ENCODE assay signal across 1 cellular context in genomic region chr5:86526811-86527348, GRCh38.
TF ChIP-seq lines count a peak whose summit lies in the region.

No MANE protein-coding gene starts in this region.

TF ChIP-seq in K562, 482 proteins besides CTCF, POLR2A, EP300 and RAD21 (continued from another document and continues in another):
- TF ChIP-seq RB1 (IDR thresholded peaks at IDR 0.05; ENCODE audit: low read depth) (peak; percentile 43; the same call in 1 of the 2 replicates), PKNOX1 (IDR thresholded peaks at IDR 0.05) (peak; percentile 56), CBX5 (IDR thresholded peaks at IDR 0.05; ENCODE audit: borderline replicate concordance, low read depth) (no peak), TCF7 (IDR thresholded peaks at IDR 0.05; ENCODE audit: borderline replicate concordance) (no peak), ZFP30 (CRISPR knock-in tag; IDR thresholded peaks at IDR 0.05; ENCODE audit: borderline replicate concordance) (no peak), PHB (CRISPR knock-in tag; IDR thresholded peaks at IDR 0.05) (no peak), ZNF518B (CRISPR knock-in tag; IDR thresholded peaks at IDR 0.05) (no peak), ILK (tag; IDR thresholded peaks at IDR 0.05; ENCODE audit: borderline replicate concordance, low read depth) (no peak), RFX1 (IDR thresholded peaks at IDR 0.05) (0 out of 2 replicates have a peak, but pooled peaks have one; percentile 16), GMEB1 (CRISPR knock-in tag; IDR thresholded peaks at IDR 0.05) (peak; percentile 66), TAF9B (IDR thresholded peaks at IDR 0.05; ENCODE audit: partially characterized antibody) (peak; percentile 56), MAFF (IDR thresholded peaks at IDR 0.05; ENCODE audit: low read length) (peak; percentile 81), PRDM10 (IDR thresholded peaks at IDR 0.05; ENCODE audit: partially characterized antibody) (no peak), PML (IDR thresholded peaks at IDR 0.05; ENCODE audit: low read length) (peak; percentile 100), MYNN (IDR thresholded peaks at IDR 0.05) (peak; percentile 94), MYNN (CRISPR knock-in tag; IDR thresholded peaks at IDR 0.05) (no peak), CXXC5 (CRISPR knock-in tag; IDR thresholded peaks at IDR 0.05) (peak; percentile 87), SIX5 (IDR thresholded peaks at IDR 0.05; ENCODE audit: borderline replicate concordance in 1 of 2, insufficient read depth in 1 of 2, low read depth in 1 of 2, low read length in 2 of 2) (no peak), ZNF586 (CRISPR knock-in tag; conservative IDR thresholded peaks at IDR 0.05) (no peak), ZNF785 (CRISPR knock-in tag; IDR thresholded peaks at IDR 0.05) (no peak), ZSCAN29 (IDR thresholded peaks at IDR 0.05) (no peak), BRCA1 (IDR thresholded peaks at IDR 0.05) (no peak), BRCA1 (CRISPR knock-in tag; IDR thresholded peaks at IDR 0.05) (no peak), GTF3C2 (IDR thresholded peaks at IDR 0.05; ENCODE audit: borderline replicate concordance, extremely low read depth, insufficient read length) (no peak), CBX2 (IDR thresholded peaks at IDR 0.05; ENCODE audit: insufficient read depth, low read length, poor library complexity, severe bottlenecking) (no peak), ZC3H4 (CRISPR knock-in tag; IDR thresholded peaks at IDR 0.05; ENCODE audit: borderline replicate concordance) (no peak), U2AF2 (optimal IDR thresholded peaks at IDR 0.05; ENCODE audit: low read depth, low read length) (no peak), IRF1 (CRISPR knock-in tag; IDR thresholded peaks at IDR 0.05; ENCODE audit: borderline replicate concordance) (no peak), ZNF780A (CRISPR knock-in tag; IDR thresholded peaks at IDR 0.05) (no peak), U2AF1 (optimal IDR thresholded peaks at IDR 0.05; ENCODE audit: low read depth, low read length) (no peak), NFATC3 (IDR thresholded peaks at IDR 0.05) (peak; percentile 65; the same call in 1 of the 2 replicates), TFAP4 (CRISPR knock-in tag; IDR thresholded peaks at IDR 0.05; ENCODE audit: borderline replicate concordance) (peak; percentile 59; the same call in 1 of the 2 replicates), IRF2 (CRISPR knock-in tag; IDR thresholded peaks at IDR 0.05) (no peak), ELF2 (CRISPR knock-in tag; IDR thresholded peaks at IDR 0.05) (0 out of 2 replicates have a peak, but pooled peaks have one; percentile 57), CBX3 (IDR thresholded peaks at IDR 0.05; ENCODE audit: borderline replicate concordance in 1 of 2, low read length in 2 of 2) (peak in 1 of 2 experiments; percentile 90; a peak in 2 of 3 replicates), HNRNPUL1 (IDR thresholded peaks at IDR 0.05; ENCODE audit: low read length) (no peak), LARP7 (IDR thresholded peaks at IDR 0.05) (no peak), SRF (CRISPR knock-in tag; IDR thresholded peaks at IDR 0.05) (no peak; a peak in 1 of 4 replicates), SAP30 (IDR thresholded peaks at IDR 0.05; ENCODE audit: borderline replicate concordance, insufficient read depth, low read depth, low read length, poor library complexity, severe bottlenecking) (no peak), SMAD4 (CRISPR knock-in tag; conservative IDR thresholded peaks at IDR 0.05) (peak; percentile 99), HINFP (tag; conservative IDR thresholded peaks at IDR 0.05; ENCODE audit: low read depth) (peak; percentile 84), SNIP1 (IDR thresholded peaks at IDR 0.05; ENCODE audit: low read depth) (no peak), PBX2 (CRISPR knock-in tag; IDR thresholded peaks at IDR 0.05; ENCODE audit: low read depth) (no peak), PBX2 (tag; conservative IDR thresholded peaks at IDR 0.05; ENCODE audit: low read depth) (peak; percentile 68), SMARCA4 (IDR thresholded peaks at IDR 0.05) (peak; percentile 98), SETDB1 (IDR thresholded peaks at IDR 0.05; ENCODE audit: low read length) (no peak), PTRF (tag; IDR thresholded peaks at IDR 0.05) (peak; percentile 52; the same call in 1 of the 2 replicates), ZNF354B (CRISPR knock-in tag; IDR thresholded peaks at IDR 0.05) (peak; percentile 79; the same call in 1 of the 2 replicates), YBX1 (IDR thresholded peaks at IDR 0.05) (no peak)
